Comparison of ENCODE assay signal across 29 cellular contexts in the genomic region with DNA sequence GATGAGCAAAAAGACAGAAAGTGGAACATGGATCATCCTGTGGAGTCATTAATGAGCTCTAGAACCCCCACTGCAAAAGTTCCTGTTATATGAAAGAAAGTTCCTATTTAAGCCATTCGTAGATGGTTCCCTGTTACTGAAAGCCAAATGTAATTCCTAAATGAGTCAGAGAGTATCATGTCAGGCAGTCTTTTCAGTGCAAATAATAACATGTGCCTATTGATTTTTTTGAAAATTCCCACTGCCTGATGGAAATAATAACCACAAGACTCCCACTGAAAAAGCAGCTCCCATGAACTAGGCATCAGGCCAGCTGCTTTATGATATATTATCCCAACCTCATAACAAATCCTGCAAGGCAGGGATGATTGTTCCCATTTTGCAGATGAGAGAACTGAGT.
DNase-seq lines count a peak whose midpoint lies in the region; ATAC-seq, FAIRE-seq and TF ChIP-seq lines count a peak whose summit lies in the region.
"Had no signal": no experiment of that assay in that cellular context is flagged by ENCODE, and none has a peak within 500 bp of the region (broad histone marks: within the 10 kb centered on the region; RNA-seq: fewer than 3 reads in every experiment).

No MANE protein-coding gene starts in this region.

- H3K79me2 ChIP-seq in HepG2 (ENCODE audit: insufficient read depth, low read length), result no peaks in the 10 kb centered on the region

- in situ Hi-C loops in HepG2 (cut with HindIII; ENCODE audit: extremely low pct_ligation_motif_present, low pct_unique_long_range_greater_than_20kb), result loop anchor here (10.0 kb wide), 2 partner anchors 124 to 324 kb away; no protein-coding TSS in a partner anchor

- intact Hi-C loops in HepG2 (cut with micrococcal nuclease; ENCODE audit: unreplicated experiment) (no loop called here), right lobe of liver (cut with DNase I) (no loop called here), ascending aorta (cut with DNase I) (no loop called here)

- no peaks in the 10 kb centered on the region for H3K9me3 Mint-ChIP-seq in endodermal cell
- H3K9me3 Mint-ChIP-seq: CD4-positive, alpha-beta memory T cell; CD8-positive, alpha-beta memory T cell had no signal

- H3K9me3 ChIP-seq in HepG2 (ENCODE audit: low read length) (no peaks in the 10 kb centered on the region), right lobe of liver (no peaks in the 10 kb centered on the region), endodermal cell (ENCODE audit: control insufficient read depth, low read length) (no peaks in the 10 kb centered on the region), ascending aorta (no peaks in the 10 kb centered on the region)
- H3K9me3 ChIP-seq: BE2C, BLaER1 had no signal

- ATAC-seq in HepG2 (no peak), right lobe of liver (no peak)
- ATAC-seq: GM12878 had no signal

- FAIRE-seq in HepG2 (lab: Jason Lieb, UNC), result no peak
- FAIRE-seq: A204.1, GM12878, GM12892, GM18507 had no signal

- DNase-seq in HepG2 (ENCODE audit: low spot score), result no peak
- DNase-seq in right lobe of liver, result no peak
- peak; percentile 10 for DNase-seq in endodermal cell
- DNase-seq in fibroblast of mammary gland (ENCODE audit: low read depth), result peak; percentile 32
- DNase-seq in islet precursor cell, result peak; percentile 22
- DNase-seq in NCI-H2107 (lab: John Stamatoyannopoulos, UW), result no peak
- DNase-seq in ascending aorta (ENCODE audit: low spot score in 2 of 2), result no peak
- no peak for DNase-seq in mesenteric fat pad (ENCODE audit: low spot score)
- DNase-seq: 8988T; ACHN; BE2C; C1 segment of cervical spinal cord; CD4-positive, alpha-beta memory T cell; CD4-positive, CD25-positive, alpha-beta regulatory T cell; CD8-positive, alpha-beta memory T cell; COR-L47; DMS 273 treated with DMSO at 0.1 percent for 48 hours; DMS153; DMS53; DMS79; DND-41; EL; GDM1 had no signal

- no peak overlapping the region for H3K4me3 Mint-ChIP-seq in endodermal cell
- H3K4me3 Mint-ChIP-seq: CD14-positive monocyte; CD4-positive, alpha-beta memory T cell; CD4-positive, CD25-positive, alpha-beta regulatory T cell; CD8-positive, alpha-beta memory T cell had no signal

- no peaks in the 10 kb centered on the region for H3K4me1 Mint-ChIP-seq in endodermal cell
- H3K4me1 Mint-ChIP-seq: CD4-positive, alpha-beta memory T cell; CD4-positive, CD25-positive, alpha-beta regulatory T cell; CD8-positive, alpha-beta memory T cell had no signal

- H3K27me3 ChIP-seq in HepG2 (ENCODE audit: control insufficient read depth in 1 of 2, insufficient read depth in 2 of 2, low read length in 2 of 2), result peaks cover 1 to 13% of the 10 kb centered on the region in 2 experiments; a peak in 2 of 5 replicates
- no peaks in the 10 kb centered on the region for H3K27me3 ChIP-seq in right lobe of liver
- H3K27me3 ChIP-seq in endodermal cell (ENCODE audit: control insufficient read depth, insufficient read depth, low read length, poor library complexity, severe bottlenecking), result no peaks in the 10 kb centered on the region
- no peaks in the 10 kb centered on the region for H3K27me3 ChIP-seq in ascending aorta
- H3K27me3 ChIP-seq: BE2C, BLaER1 had no signal

- H3K9ac ChIP-seq in HepG2 (ENCODE audit: insufficient read depth, low read depth, low read length), result no peak overlapping the region
- no peak overlapping the region for H3K9ac ChIP-seq in endodermal cell (ENCODE audit: extremely low read depth, low read length, poor library complexity, severe bottlenecking)
- H3K9ac ChIP-seq: BLaER1 had no signal

- H3K27me3 Mint-ChIP-seq in endodermal cell (ENCODE audit: insufficient read depth), result peaks cover 11% of the 10 kb centered on the region
- H3K27me3 Mint-ChIP-seq: CD4-positive, alpha-beta memory T cell; CD4-positive, CD25-positive, alpha-beta regulatory T cell had no signal

- TF ChIP-seq CTCF in HepG2 (CRISPR knock-in tag; IDR thresholded peaks at IDR 0.05) (no peak), right lobe of liver (IDR thresholded peaks at IDR 0.05) (no peak), endodermal cell (conservative IDR thresholded peaks at IDR 0.05) (no peak), fibroblast of mammary gland (conservative IDR thresholded peaks at IDR 0.05; ENCODE audit: control insufficient read depth, insufficient read depth, low read depth, low read length) (no peak), ascending aorta (IDR thresholded peaks at IDR 0.05) (no peak)

- 39% methylated on average over 1 of the region's 1 CpG for WGBS in HepG2 (ENCODE audit: low lambda C conversion rate)
- WGBS in right lobe of liver (ENCODE audit: insufficient coverage, low coverage, low lambda C conversion rate, missing lambda C conversion rate), result 100% methylated on average over 1 of the region's 1 CpG
- 77 to 100% methylated on average over 1 of the region's 1 CpG for WGBS in endodermal cell (ENCODE audit: insufficient coverage in 1 of 2, insufficient read length in 1 of 2), 2 experiments

- no peak overlapping the region for H3K4me2 ChIP-seq in HepG2 (ENCODE audit: low read depth, low read length)
- H3K4me2 ChIP-seq: BLaER1 had no signal

- no peak overlapping the region for H2AFZ ChIP-seq in HepG2 (ENCODE audit: low read length)

- H3K36me3 ChIP-seq in HepG2 (replicated peaks in 1 of 2; ENCODE audit: control insufficient read depth in 1 of 2, insufficient read depth in 2 of 2, low read length in 2 of 2), result no peaks in the 10 kb centered on the region
- no peaks in the 10 kb centered on the region for H3K36me3 ChIP-seq in right lobe of liver
- no peaks in the 10 kb centered on the region for H3K36me3 ChIP-seq in endodermal cell (ENCODE audit: control insufficient read depth, insufficient read depth, low read length)
- H3K36me3 ChIP-seq in ascending aorta, result peaks cover 8 to 23% of the 10 kb centered on the region in 2 donors
- H3K36me3 ChIP-seq: BE2C, BLaER1 had no signal

- TF ChIP-seq RAD21 in HepG2 (CRISPR knock-in tag; IDR thresholded peaks at IDR 0.05), result no peak

- H3K27ac Mint-ChIP-seq in endodermal cell, result no peak overlapping the region
- H3K27ac Mint-ChIP-seq: CD14-positive monocyte; CD4-positive, alpha-beta memory T cell; CD4-positive, CD25-positive, alpha-beta regulatory T cell; CD8-positive, alpha-beta memory T cell had no signal

- POLR2A ChIA-PET in HepG2 (lab: Yijun Ruan, JAX), result no interaction called here

- no peak for TF ChIP-seq POLR2A in HepG2 (IDR thresholded peaks at IDR 0.05; ENCODE audit: insufficient read depth in 1 of 2, low read depth in 2 of 2, low read length in 2 of 2)
- no peak for TF ChIP-seq POLR2A in right lobe of liver (IDR thresholded peaks at IDR 0.05)

- H3K4me1 ChIP-seq in HepG2 (ENCODE audit: insufficient read depth, low read length), result no peaks in the 10 kb centered on the region
- no peaks in the 10 kb centered on the region for H3K4me1 ChIP-seq in right lobe of liver
- H3K4me1 ChIP-seq in endodermal cell (ENCODE audit: control insufficient read depth, insufficient read depth, low read length), result no peaks in the 10 kb centered on the region
- no peaks in the 10 kb centered on the region for H3K4me1 ChIP-seq in ascending aorta
- H3K4me1 ChIP-seq: BE2C had no signal

- H3K27ac ChIP-seq in HepG2 (ENCODE audit: extremely low read length, insufficient read depth, low read length) (no peak overlapping the region), right lobe of liver (no peak overlapping the region), endodermal cell (ENCODE audit: low read depth, low read length) (no peak overlapping the region), ascending aorta (no peak overlapping the region)
- H3K27ac ChIP-seq: BLaER1 had no signal

- CTCF ChIA-PET in HepG2 (lab: Yijun Ruan, JAX; ENCODE audit: low intra/inter-chr PET ratio, low total read pairs), result no interaction called here

- TF ChIP-seq EP300 in HepG2 (IDR thresholded peaks at IDR 0.05; ENCODE audit: low read depth in 2 of 2, low read length in 2 of 2) (no peak), HepG2 (CRISPR knock-in tag; IDR thresholded peaks at IDR 0.05; ENCODE audit: borderline replicate concordance) (no peak)

- no peak overlapping the region for H3K4me3 ChIP-seq in HepG2 (replicated peaks in 1 of 3; ENCODE audit: insufficient read depth in 1 of 3, low read depth in 2 of 3, low read length in 3 of 3)
- no peak overlapping the region for H3K4me3 ChIP-seq in right lobe of liver
- H3K4me3 ChIP-seq in endodermal cell (ENCODE audit: low read length), result no peak overlapping the region
- H3K4me3 ChIP-seq in fibroblast of mammary gland (ENCODE audit: control insufficient read depth, low read depth, low read length), result no peak overlapping the region
- H3K4me3 ChIP-seq in ascending aorta, result no peak overlapping the region
- H3K4me3 ChIP-seq: BLaER1, GM12878 had no signal

- no TSS peak for BruUV-seq in HepG2 (replicated peaks; lab: Mats Ljungman, UMichigan)

- no peaks in the 10 kb centered on the region for H4K20me1 ChIP-seq in HepG2 (ENCODE audit: insufficient read depth, low read length)
- H4K20me1 ChIP-seq: BLaER1 had no signal

- no peaks in the 10 kb centered on the region for H3K36me3 Mint-ChIP-seq in endodermal cell (ENCODE audit: low read depth)
- H3K36me3 Mint-ChIP-seq: CD14-positive monocyte; CD4-positive, CD25-positive, alpha-beta regulatory T cell had no signal

TF ChIP-seq in HepG2, 621 proteins besides CTCF, POLR2A, EP300 and RAD21 (continues in another document):
- no peak for TF ChIP-seq ZBTB2 (CRISPR knock-in tag; IDR thresholded peaks at IDR 0.05; ENCODE audit: low read depth)
- TF ChIP-seq ZNF629 (CRISPR knock-in tag; conservative IDR thresholded peaks at IDR 0.05), result 0 out of 2 replicates have a peak, but pooled peaks have one; percentile 9

Comparison
In these comparisons a context has a peak if more than half of its experiments do, and no peak if none do; other contexts are left out.
1. DNase-seq: peak in endodermal cell (single experiment), fibroblast of mammary gland (single experiment) and islet precursor cell (single experiment); none in HepG2 (single experiment), right lobe of liver (0 of 3), NCI-H2107 (single experiment), ascending aorta (0 of 2) and mesenteric fat pad (single experiment).